In the genomic region with DNA sequence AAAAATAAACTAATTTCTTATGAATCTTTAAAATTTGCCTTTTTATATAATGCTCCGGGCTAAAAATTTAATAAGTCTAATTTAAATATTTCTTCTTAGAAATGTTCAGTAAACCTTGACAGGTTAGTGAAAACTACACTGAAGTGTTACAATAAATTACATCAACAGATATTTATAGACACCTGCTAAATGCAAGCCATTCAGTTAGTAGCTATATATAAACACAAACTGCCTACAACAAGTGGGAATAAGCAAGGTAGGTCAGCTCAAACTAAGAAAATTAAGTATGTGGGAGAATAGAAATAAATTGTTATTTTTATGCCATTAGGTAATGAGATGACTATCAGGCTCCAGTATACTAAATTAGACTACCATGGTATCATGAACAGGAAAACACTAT, we compare ENCODE assay signal across 18 cellular contexts.
DNase-seq lines count a peak whose midpoint lies in the region; ATAC-seq, FAIRE-seq and TF ChIP-seq lines count a peak whose summit lies in the region.
"Had no signal": no experiment of that assay in that cellular context is flagged by ENCODE, and none has a peak within 500 bp of the region (broad histone marks: within the 10 kb centered on the region; RNA-seq: fewer than 3 reads in every experiment).

No MANE protein-coding gene starts in this region.

- no peak for TF ChIP-seq CTCF in heart right ventricle (IDR thresholded peaks at IDR 0.05)
- TF ChIP-seq CTCF in psoas muscle (IDR thresholded peaks at IDR 0.05), result no peak

- H3K27ac ChIP-seq in heart right ventricle (peak overlapping the region in 3 of 10 donors; percentile 5 to 18 (median 16)), psoas muscle (peak overlapping the region; percentile 42), skeletal muscle tissue (ENCODE audit: low read depth, low read length) (peak overlapping the region; percentile 59)

- ATAC-seq in heart right ventricle (peak in 7 of 8 donors; percentile 20 to 90 (median 86)), Right ventricle myocardium inferior (no peak), psoas muscle (peak; percentile 70 to 97 (median 88))
- ATAC-seq: GM12878, GM23338, HCT116 had no signal

- peak; percentile 76 for FAIRE-seq in TTC549 (lab: Jason Lieb, UNC)
- FAIRE-seq: G401.6, GM12878, GM18507 had no signal

- H3K9me3 ChIP-seq in heart right ventricle (peaks cover 0 to 11% (median 0%) of the 10 kb centered on the region in 11 donors), psoas muscle (no peaks in the 10 kb centered on the region), skeletal muscle tissue (ENCODE audit: control insufficient read depth in 3 of 3, low read length in 3 of 3) (no peaks in the 10 kb centered on the region)

- DNase-seq in heart right ventricle, result no peak
- DNase-seq in Right ventricle myocardium inferior (ENCODE audit: missing footprints), result no peak
- DNase-seq in psoas muscle, result no peak
- DNase-seq in globus pallidus (ENCODE audit: low spot score), result no peak
- DNase-seq in DMS153 (lab: John Stamatoyannopoulos, UW), result no peak
- DNase-seq: C1 segment of cervical spinal cord; Calu3; CD4-positive, alpha-beta memory T cell; COR-L47; DND-41; H9 had no signal

- H3K4me3 ChIP-seq in heart right ventricle, result no peak overlapping the region
- peak overlapping the region; percentile 9 for H3K4me3 ChIP-seq in psoas muscle
- H3K4me3 ChIP-seq in skeletal muscle tissue (ENCODE audit: low read length in 3 of 3), result no peak overlapping the region
- H3K4me3 ChIP-seq: GM12878, GM23338 had no signal

- H3K4me1 ChIP-seq in heart right ventricle, result peaks cover 0 to 27% (median 10%) of the 10 kb centered on the region in 9 donors
- peaks cover 18% of the 10 kb centered on the region for H3K4me1 ChIP-seq in psoas muscle
- peaks cover 0 to 3% (median 0%) of the 10 kb centered on the region in 3 donors for H3K4me1 ChIP-seq in skeletal muscle tissue (ENCODE audit: control insufficient read depth in 3 of 3, insufficient read depth in 3 of 3, low read length in 3 of 3)

- H3K9ac ChIP-seq in skeletal muscle tissue (ENCODE audit: low read depth in 1 of 3, low read length in 3 of 3), result peak overlapping the region in 1 of 3 donors; percentile 57

- H3K27me3 ChIP-seq in heart right ventricle (no peaks in the 10 kb centered on the region), psoas muscle (ENCODE audit: insufficient read depth in 3 of 3, low read length in 2 of 3) (no peaks in the 10 kb centered on the region), skeletal muscle tissue (ENCODE audit: control insufficient read depth in 3 of 3, insufficient read depth in 3 of 3, low read length in 3 of 3) (no peaks in the 10 kb centered on the region)

- intact Hi-C loops in heart right ventricle (cut with DNase I), result no loop called here
- intact Hi-C loops in Right ventricle myocardium inferior (cut with DNase I), result no loop called here
- intact Hi-C loops in psoas muscle (cut with DNase I), result no loop called here

- peaks cover 0 to 15% (median 0%) of the 10 kb centered on the region in 9 donors for H3K36me3 ChIP-seq in heart right ventricle
- no peaks in the 10 kb centered on the region for H3K36me3 ChIP-seq in psoas muscle (ENCODE audit: insufficient read depth in 1 of 2, low read depth in 1 of 2)
- H3K36me3 ChIP-seq in skeletal muscle tissue (ENCODE audit: control insufficient read depth in 3 of 3, insufficient read depth in 3 of 3, low read length in 3 of 3), result no peaks in the 10 kb centered on the region

- WGBS in heart right ventricle, 2 donors, result 48 to 76% methylated on average over 1 of the region's 1 CpG
- 67 to 86% (median 75%) methylated on average over 1 of the region's 1 CpG for WGBS in psoas muscle, 3 donors
